In the genomic region with DNA sequence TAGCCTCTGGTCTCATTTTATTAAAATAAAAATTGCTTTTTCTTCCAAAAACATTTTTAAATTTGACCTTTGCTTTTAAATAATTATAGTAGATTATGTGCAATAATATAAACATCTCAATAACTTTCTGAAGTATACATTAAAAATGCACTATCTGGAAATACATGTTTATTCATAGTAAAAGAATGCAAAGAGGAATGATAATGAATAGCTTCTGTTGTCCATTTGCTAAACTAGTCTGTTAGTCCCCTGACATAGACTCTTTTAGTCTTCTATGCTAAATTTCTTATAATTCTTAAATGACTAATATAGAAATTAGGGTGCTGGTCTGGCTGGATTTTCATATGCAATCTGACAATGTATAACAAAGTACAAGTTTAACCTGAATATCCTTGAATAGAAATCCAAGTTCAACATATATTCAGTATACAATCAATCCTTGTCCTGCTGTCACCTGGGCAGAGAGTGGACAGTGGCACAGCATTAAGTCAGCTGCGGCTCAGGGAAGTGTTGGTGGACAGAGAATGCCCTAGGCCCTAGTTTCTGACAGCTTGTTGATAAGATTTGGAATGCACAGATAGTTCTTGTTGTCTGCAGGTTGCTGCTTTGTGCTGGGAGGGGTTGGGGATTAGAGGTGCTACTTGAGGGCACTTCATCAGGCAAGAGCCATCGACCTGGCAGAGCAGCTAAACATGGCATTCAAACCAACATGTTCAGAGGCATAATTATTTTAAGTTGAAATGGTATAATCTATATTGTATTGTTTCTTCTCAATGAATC, we compare ENCODE assay signal across 12 cellular contexts.
DNase-seq lines count a peak whose midpoint lies in the region; ATAC-seq and TF ChIP-seq lines count a peak whose summit lies in the region.
"Had no signal": no experiment of that assay in that cellular context is flagged by ENCODE, and none has a peak within 500 bp of the region (broad histone marks: within the 10 kb centered on the region; RNA-seq: fewer than 3 reads in every experiment).

No MANE protein-coding gene starts in this region.

- H3K4me1 ChIP-seq in left ventricle myocardium inferior, result peaks cover 70% of the 10 kb centered on the region
- H3K4me1 ChIP-seq: testis had no signal

- no peak for DNase-seq in activated CD8-positive, alpha-beta memory T cell treated with anti-CD3 and anti-CD28 coated beads, Interleukin-2, amount 10 ng/mL, durations not matched to agents 7 days and 5 days
- DNase-seq in activated CD8-positive, alpha-beta memory T cell treated with anti-CD3 and anti-CD28 coated beads, Interleukin-2, amount 50 U/mL, for 48 hours, result no peak
- DNase-seq in T-cell (no peak), left ventricle myocardium inferior (peak; percentile 36), substantia nigra (lab: John Stamatoyannopoulos, UW) (peak in 2 of 49 donors; percentile 5 to 14), NCI-H2029 (lab: John Stamatoyannopoulos, UW) (no peak)
- no peak for DNase-seq in stimulated activated CD4-positive, alpha-beta T cell treated with anti-CD3 and anti-CD28 coated beads, Interleukin-12 subunit alpha, Interleukin-12 subunit beta, amount 100 ng/mL, for 4 hours
- DNase-seq: foreskin keratinocyte, NCI-H187 treated with DMSO at 0.1 percent for 48 hours, testis had no signal

- no peaks in the 10 kb centered on the region for H3K27me3 Mint-ChIP-seq in activated CD8-positive, alpha-beta memory T cell treated with anti-CD3 and anti-CD28 coated beads, Interleukin-2, amount 10 ng/mL, durations not matched to agents 7 days and 5 days
- no peaks in the 10 kb centered on the region for H3K27me3 Mint-ChIP-seq in T-cell

- CTCF ChIA-PET in activated CD8-positive, alpha-beta memory T cell treated with anti-CD3 and anti-CD28 coated beads, Interleukin-2, amount 10 ng/mL, durations not matched to agents 7 days and 5 days (lab: Charles Lee), result interaction anchor here (0.8 to 1.5 kb wide), 3 partner anchors 11 to 31 kb away, joined by 3 read pairs; no protein-coding TSS in a partner anchor
- CTCF ChIA-PET in T-cell (lab: Charles Lee), result interaction anchor here (0.6 to 1.3 kb wide), 3 partner anchors 18 to 246 kb away, joined by 3 read pairs; no protein-coding TSS in a partner anchor

- POLR2A ChIA-PET in T-cell (lab: Charles Lee), result no interaction called here

- H3K27ac Mint-ChIP-seq in activated CD8-positive, alpha-beta memory T cell treated with anti-CD3 and anti-CD28 coated beads, Interleukin-2, amount 10 ng/mL, durations not matched to agents 7 days and 5 days, result peak overlapping the region; percentile 12
- H3K27ac Mint-ChIP-seq in T-cell, result peak overlapping the region; percentile 66 to 85

- no peak for ATAC-seq in activated CD8-positive, alpha-beta memory T cell treated with anti-CD3 and anti-CD28 coated beads, Interleukin-2, amount 10 ng/mL, durations not matched to agents 7 days and 5 days
- ATAC-seq in T-cell (replicated peaks in 1 of 4), result no peak
- ATAC-seq in HG02623 (IDR thresholded peaks at IDR 0.05; ENCODE audit: unreplicated experiment), result no peak
- ATAC-seq: foreskin keratinocyte, HepG2 had no signal

- H3K4me3 ChIP-seq in left ventricle myocardium inferior, result no peak overlapping the region
- H3K4me3 ChIP-seq: testis had no signal

- H3K36me3 ChIP-seq in left ventricle myocardium inferior, result peaks cover 24% of the 10 kb centered on the region

- H3K9me3 ChIP-seq in left ventricle myocardium inferior (replicated peaks), result peaks cover 18% of the 10 kb centered on the region
- H3K9me3 ChIP-seq: testis had no signal

- H3K27ac ChIP-seq in left ventricle myocardium inferior (replicated peaks) (peak overlapping the region; percentile 80), substantia nigra (ENCODE audit: low read depth, low read length, poor library complexity, severe bottlenecking) (peak overlapping the region; percentile 19)
- H3K27ac ChIP-seq: foreskin keratinocyte, testis had no signal

- peaks cover 50% of the 10 kb centered on the region for H3K4me1 Mint-ChIP-seq in activated CD8-positive, alpha-beta memory T cell treated with anti-CD3 and anti-CD28 coated beads, Interleukin-2, amount 10 ng/mL, durations not matched to agents 7 days and 5 days
- peaks cover 50 to 59% (median 57%) of the 10 kb centered on the region in 3 donors for H3K4me1 Mint-ChIP-seq in T-cell

- intact Hi-C loops in left ventricle myocardium inferior (cut with micrococcal nuclease), result loop anchor here (10.0 kb wide), 1 partner anchor 156 kb away; no protein-coding TSS in a partner anchor

- TF ChIP-seq CTCF in left ventricle myocardium inferior (IDR thresholded peaks at IDR 0.05; ENCODE audit: borderline replicate concordance), result no peak

- H3K9me3 Mint-ChIP-seq in activated CD8-positive, alpha-beta memory T cell treated with anti-CD3 and anti-CD28 coated beads, Interleukin-2, amount 10 ng/mL, durations not matched to agents 7 days and 5 days (ENCODE audit: low read depth), result peaks cover 6% of the 10 kb centered on the region
- peaks cover 0 to 12% (median 0%) of the 10 kb centered on the region in 3 donors for H3K9me3 Mint-ChIP-seq in T-cell

- H3K27me3 ChIP-seq in left ventricle myocardium inferior (ENCODE audit: low read depth), result no peaks in the 10 kb centered on the region
- H3K27me3 ChIP-seq: foreskin keratinocyte, testis had no signal

- H3K4me3 Mint-ChIP-seq in activated CD8-positive, alpha-beta memory T cell treated with anti-CD3 and anti-CD28 coated beads, Interleukin-2, amount 10 ng/mL, durations not matched to agents 7 days and 5 days, result no peak overlapping the region
- H3K4me3 Mint-ChIP-seq in T-cell, result no peak overlapping the region

- H3K36me3 Mint-ChIP-seq in activated CD8-positive, alpha-beta memory T cell treated with anti-CD3 and anti-CD28 coated beads, Interleukin-2, amount 10 ng/mL, durations not matched to agents 7 days and 5 days, result peaks cover 63% of the 10 kb centered on the region
- H3K36me3 Mint-ChIP-seq in T-cell, result peaks cover 69% of the 10 kb centered on the region
